Comparison of ENCODE assay signal across 13 cellular contexts in the genomic region with DNA sequence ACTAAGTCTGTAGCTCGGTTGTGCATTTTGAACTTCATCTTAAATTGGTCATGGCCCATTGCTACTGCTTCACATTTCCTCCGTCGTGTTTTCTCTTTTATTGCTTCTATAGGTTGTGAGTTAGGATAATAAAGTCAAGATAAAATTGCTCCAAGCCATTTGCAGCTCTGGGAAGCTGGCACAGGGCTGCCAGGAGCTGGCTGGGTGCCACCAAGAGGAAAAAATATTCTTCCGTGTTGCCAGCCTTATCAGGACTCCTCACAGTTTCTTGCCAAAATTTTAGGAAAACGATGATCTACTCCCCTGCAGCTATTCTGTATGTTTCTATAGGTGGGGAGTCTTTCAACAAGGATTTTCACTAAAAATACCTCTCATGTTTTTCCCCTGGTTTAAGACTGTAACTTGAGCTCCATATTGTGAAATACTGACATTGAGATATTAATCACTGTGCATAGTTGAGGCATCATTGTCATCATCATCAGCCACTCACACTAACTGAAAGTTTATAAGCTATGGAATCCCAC. TPM values are rescaled to one million over a fixed set of nuclear protein-coding genes. Genes with fewer than 3 reads are reported as not detected.
DNase-seq lines count a peak whose midpoint lies in the region; ATAC-seq and TF ChIP-seq lines count a peak whose summit lies in the region.
"Had no signal": no experiment of that assay in that cellular context is flagged by ENCODE, and none has a peak within 500 bp of the region (broad histone marks: within the 10 kb centered on the region; RNA-seq: fewer than 3 reads in every experiment).

No MANE protein-coding gene starts in this region.

- no peaks in the 10 kb centered on the region for H3K27me3 ChIP-seq in breast epithelium
- no peaks in the 10 kb centered on the region for H3K27me3 ChIP-seq in hepatocyte
- H3K27me3 ChIP-seq in neural progenitor cell = no peaks in the 10 kb centered on the region
- H3K27me3 ChIP-seq: BLaER1 had no signal

- H2AFZ ChIP-seq in hepatocyte = no peak overlapping the region
- H2AFZ ChIP-seq in neural progenitor cell (replicated peaks) = no peak overlapping the region

- no TSS peak for BruUV-seq in MCF 10A (replicated peaks; lab: Mats Ljungman, UMichigan)

- H3K9ac ChIP-seq in SK-N-MC (ENCODE audit: insufficient read length) = no peak overlapping the region
- no peak overlapping the region for H3K9ac ChIP-seq in neural progenitor cell
- H3K9ac ChIP-seq: BLaER1 had no signal

- H3K36me3 Mint-ChIP-seq in MCF 10A (ENCODE audit: insufficient read depth, unreplicated experiment) (no peaks in the 10 kb centered on the region), neural progenitor cell (no peaks in the 10 kb centered on the region)

- H3K4me3 Mint-ChIP-seq in MCF 10A (ENCODE audit: unreplicated experiment) = peak overlapping the region; percentile 53
- no peak overlapping the region for H3K4me3 Mint-ChIP-seq in neural progenitor cell
- H3K4me3 Mint-ChIP-seq: neural crest cell; T-helper 1 cell treated with Interleukin-12 subunit alpha and Interleukin-12 subunit beta and Interleukin-4 antibody, amounts not matched to agents 30 μg/mL and 1 μg/mL, for 36 hours had no signal

- peak; percentile 80 for DNase-seq in MCF 10A (ENCODE audit: unreplicated experiment)
- DNase-seq in breast epithelium (ENCODE audit: low spot score in 2 of 2) = no peak
- DNase-seq in SK-N-MC (ENCODE audit: low read depth, low spot score) = peak; percentile 66
- no peak for DNase-seq in hepatocyte (ENCODE audit: low spot score)
- no peak for DNase-seq in neural progenitor cell (ENCODE audit: low spot score)
- DNase-seq: activated CD8-positive, alpha-beta memory T cell treated with anti-CD3 and anti-CD28 coated beads, Interleukin-2, amount 50 U/mL, for 48 hours; hippocampal formation had no signal

- POLR2A ChIA-PET in MCF 10A (lab: Yijun Ruan, JAX) = interaction anchor here (0.7 to 3.2 kb wide), 22 partner anchors 11 to 478 kb away, joined by 3 to 52 read pairs (median 4); a partner anchor contains a TSS

- CTCF ChIA-PET in MCF 10A (lab: Yijun Ruan, JAX) = interaction anchor here (0.8 to 1.2 kb wide), 4 partner anchors 44 to 115 kb away, joined by 3 to 5 read pairs (median 4); no protein-coding TSS in a partner anchor

- H3K4me1 ChIP-seq in breast epithelium (no peaks in the 10 kb centered on the region), hepatocyte (ENCODE audit: insufficient read depth) (peaks cover 4% of the 10 kb centered on the region), neural progenitor cell (no peaks in the 10 kb centered on the region)
- H3K4me1 ChIP-seq: BLaER1 had no signal

- H3K4me2 ChIP-seq in hepatocyte = peak overlapping the region; percentile 33
- H3K4me2 ChIP-seq in neural progenitor cell = no peak overlapping the region
- H3K4me2 ChIP-seq: BLaER1 had no signal

- H3K79me2 ChIP-seq in hepatocyte (no peaks in the 10 kb centered on the region), neural progenitor cell (ENCODE audit: low read depth) (no peaks in the 10 kb centered on the region)

- 59% methylated on average over 5 of the region's 5 CpGs for WGBS in hepatocyte (ENCODE audit: low lambda C conversion rate, missing lambda C conversion rate)

- H3K36me3 ChIP-seq in breast epithelium = no peaks in the 10 kb centered on the region
- H3K36me3 ChIP-seq in SK-N-MC (ENCODE audit: insufficient read depth, low read length) = no peaks in the 10 kb centered on the region
- no peaks in the 10 kb centered on the region for H3K36me3 ChIP-seq in hepatocyte (replicated peaks; ENCODE audit: insufficient read depth, low read depth)
- H3K36me3 ChIP-seq in neural progenitor cell = no peaks in the 10 kb centered on the region
- H3K36me3 ChIP-seq: BLaER1 had no signal

- intact Hi-C loops in MCF 10A (cut with micrococcal nuclease) (loop anchor here (1.0 to 5.0 kb wide), 2 partner anchors 136 to 158 kb away; a partner anchor contains a TSS), breast epithelium (cut with DNase I; ENCODE audit: low total_unique reads) (no loop called here)

- H3K4me1 Mint-ChIP-seq in MCF 10A (ENCODE audit: insufficient read depth, unreplicated experiment) (peaks cover 30% of the 10 kb centered on the region), neural progenitor cell (peaks cover 13% of the 10 kb centered on the region)
- H3K4me1 Mint-ChIP-seq: neural crest cell had no signal

- no peaks in the 10 kb centered on the region for H3K27me3 Mint-ChIP-seq in MCF 10A (ENCODE audit: insufficient read depth, unreplicated experiment)
- peaks cover 9% of the 10 kb centered on the region for H3K27me3 Mint-ChIP-seq in neural progenitor cell (ENCODE audit: insufficient read depth, low read depth)

- no peak for TF ChIP-seq POLR2A in breast epithelium (IDR thresholded peaks at IDR 0.05)

- H3K27ac ChIP-seq in breast epithelium = no peak overlapping the region
- peak overlapping the region; percentile 71 for H3K27ac ChIP-seq in SK-N-MC
- H3K27ac ChIP-seq in hepatocyte = peak overlapping the region; percentile 12
- H3K27ac ChIP-seq in neural progenitor cell = no peak overlapping the region
- H3K27ac ChIP-seq: BLaER1 had no signal

- no peaks in the 10 kb centered on the region for H3K9me2 ChIP-seq in hepatocyte (replicated peaks; ENCODE audit: insufficient read depth)

- peaks cover 3% of the 10 kb centered on the region for H3F3A ChIP-seq in neural progenitor cell (ENCODE audit: low read depth)

- TF ChIP-seq CTCF in MCF 10A (IDR thresholded peaks at IDR 0.05; ENCODE audit: unreplicated experiment) (no peak), breast epithelium (IDR thresholded peaks at IDR 0.05) (no peak), hepatocyte (IDR thresholded peaks at IDR 0.05; ENCODE audit: poor library complexity) (no peak), neural progenitor cell (IDR thresholded peaks at IDR 0.05) (no peak)

- H4K20me1 ChIP-seq in hepatocyte (ENCODE audit: insufficient read depth, poor library complexity, severe bottlenecking) = no peaks in the 10 kb centered on the region
- no peaks in the 10 kb centered on the region for H4K20me1 ChIP-seq in neural progenitor cell (ENCODE audit: low read depth)
- H4K20me1 ChIP-seq: BLaER1 had no signal

- no peak for ATAC-seq in HG02884 (IDR thresholded peaks at IDR 0.05; ENCODE audit: unreplicated experiment)
- no peak for ATAC-seq in GM21390 (IDR thresholded peaks at IDR 0.05; ENCODE audit: unreplicated experiment)
- ATAC-seq in GM18868 (IDR thresholded peaks at IDR 0.05; ENCODE audit: unreplicated experiment) = no peak

- no peaks in the 10 kb centered on the region for H3K9me3 Mint-ChIP-seq in MCF 10A (ENCODE audit: unreplicated experiment)
- H3K9me3 Mint-ChIP-seq in neural progenitor cell = no peaks in the 10 kb centered on the region
- H3K9me3 Mint-ChIP-seq: neural crest cell; T-helper 1 cell treated with Interleukin-12 subunit alpha and Interleukin-12 subunit beta and Interleukin-4 antibody, amounts not matched to agents 30 μg/mL and 1 μg/mL, for 36 hours had no signal

- H3K4me3 ChIP-seq in breast epithelium (no peak overlapping the region), SK-N-MC (peak overlapping the region; percentile 67), hepatocyte (no peak overlapping the region), neural progenitor cell (no peak overlapping the region)
- H3K4me3 ChIP-seq: BLaER1 had no signal

- H3K27ac Mint-ChIP-seq in MCF 10A (ENCODE audit: low read depth, unreplicated experiment) (peak overlapping the region; percentile 50), neural progenitor cell (no peak overlapping the region)
- H3K27ac Mint-ChIP-seq: T-helper 1 cell treated with Interleukin-12 subunit alpha and Interleukin-12 subunit beta and Interleukin-4 antibody, amounts not matched to agents 30 μg/mL and 1 μg/mL, for 36 hours had no signal

- H3K9me3 ChIP-seq in breast epithelium = no peaks in the 10 kb centered on the region
- H3K9me3 ChIP-seq in SK-N-MC (ENCODE audit: low read depth, low read length) = no peaks in the 10 kb centered on the region
- no peaks in the 10 kb centered on the region for H3K9me3 ChIP-seq in hepatocyte (ENCODE audit: low read depth)
- no peaks in the 10 kb centered on the region for H3K9me3 ChIP-seq in neural progenitor cell (ENCODE audit: low read depth)
- H3K9me3 ChIP-seq: BLaER1 had no signal

RNA-seq across cellular contexts. Expression of a gene that starts 55.5 kb away (rescaled TPM):
- 32.9 and 36.8 TPM in 2 replicates for total RNA-seq in MCF 10A (2022)
- 10 to 100 TPM; 43.9 to 77.4 (median 57.1) TPM for total RNA-seq in breast epithelium
- 22.6 and 31.3 TPM in 2 replicates for total RNA-seq in hepatocyte
- polyA plus RNA-seq in hepatocyte = 45.4 and 66.8 TPM in 2 replicates
- total RNA-seq in neural progenitor cell (ENCODE audit: low replicate concordance) = 34.6 and 48.2 TPM in 2 replicates

Comparison
In these comparisons a context has a peak if more than half of its experiments do, and no peak if none do; other contexts are left out.
1. DNase-seq: peak in MCF 10A (single experiment) and SK-N-MC (single experiment); none in breast epithelium (0 of 2), hepatocyte (single experiment) and neural progenitor cell (single experiment).
2. H3K27ac ChIP-seq: peak in SK-N-MC (single experiment) and hepatocyte (single experiment); none in breast epithelium (0 of 2) and neural progenitor cell (single experiment).